Comparison of ENCODE assay signal across 10 cellular contexts in the genomic region with DNA sequence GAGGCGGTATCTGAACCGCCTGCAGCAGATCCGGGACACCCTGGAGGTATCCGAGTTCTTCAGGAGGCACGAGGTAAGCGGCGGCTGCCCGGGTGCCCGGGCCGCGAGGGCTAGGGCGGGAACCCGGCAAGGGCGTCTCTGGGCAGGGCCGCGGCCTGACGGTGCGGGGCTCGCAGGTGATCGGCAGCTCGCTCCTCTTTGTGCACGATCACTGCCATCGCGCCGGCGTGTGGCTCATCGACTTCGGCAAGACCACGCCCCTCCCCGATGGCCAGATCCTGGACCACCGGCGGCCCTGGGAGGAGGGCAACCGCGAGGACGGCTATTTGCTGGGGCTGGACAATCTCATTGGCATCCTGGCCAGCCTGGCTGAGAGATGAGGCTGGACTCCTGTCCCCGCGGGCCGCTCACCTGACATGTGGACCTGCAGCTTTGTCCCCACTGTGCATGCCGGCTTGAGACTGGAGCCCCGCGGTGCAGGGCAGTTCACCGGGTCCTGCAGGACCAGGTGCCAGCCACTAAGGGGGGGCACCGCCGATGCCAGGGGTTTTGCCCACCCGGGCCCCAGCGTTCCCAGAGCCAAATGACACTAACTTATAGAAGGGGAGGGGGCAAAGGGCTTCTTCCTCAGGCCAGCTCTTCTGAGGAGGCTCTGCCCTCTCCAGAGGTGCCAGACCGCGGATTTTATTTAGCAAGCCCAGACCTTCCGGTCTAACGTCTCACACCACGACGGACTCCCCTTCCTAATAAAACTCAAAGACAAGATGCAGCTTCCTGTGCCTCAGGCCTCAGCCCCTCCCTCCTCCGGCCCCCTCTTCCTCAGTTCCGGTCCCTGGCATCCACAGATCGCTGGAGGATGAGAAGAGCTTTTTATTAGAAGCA. TPM values are rescaled to one million over a fixed set of nuclear protein-coding genes. Genes with fewer than 3 reads are reported as not detected.
DNase-seq lines count a peak whose midpoint lies in the region; ATAC-seq and TF ChIP-seq lines count a peak whose summit lies in the region.
"Had no signal": no experiment of that assay in that cellular context is flagged by ENCODE, and none has a peak within 500 bp of the region (broad histone marks: within the 10 kb centered on the region; RNA-seq: fewer than 3 reads in every experiment).

No MANE protein-coding gene starts in this region.

- H3K27me3 Mint-ChIP-seq in memory B cell (peaks cover 13% of the 10 kb centered on the region), HFFc6 (ENCODE audit: insufficient read depth) (peaks cover 15% of the 10 kb centered on the region)

- H3K4me1 Mint-ChIP-seq in memory B cell (peaks cover 14% of the 10 kb centered on the region), HFFc6 (ENCODE audit: low read depth) (no peaks in the 10 kb centered on the region)

- H3K36me3 Mint-ChIP-seq in activated naive CD4-positive, alpha-beta T cell treated with anti-CD3 and anti-CD28 coated beads, Interleukin-2, amount 50 U/mL, for 72 hours: no peaks in the 10 kb centered on the region
- no peaks in the 10 kb centered on the region for H3K36me3 Mint-ChIP-seq in memory B cell
- H3K36me3 Mint-ChIP-seq in HFFc6 (ENCODE audit: low read depth): no peaks in the 10 kb centered on the region

- DNase-seq in stimulated activated CD4-positive, alpha-beta T cell treated with anti-CD3 and anti-CD28 coated beads, Interleukin-15, amount 100 ng/mL, for 24 hours: peak; percentile 28
- DNase-seq in stimulated activated CD4-positive, alpha-beta T cell treated with anti-CD3 and anti-CD28 coated beads, Interleukin-2, amount 100 ng/mL, for 48 hours: no peak
- no peak for DNase-seq in activated naive CD4-positive, alpha-beta T cell treated with anti-CD3 and anti-CD28 coated beads, Interleukin-2, amount 50 U/mL, for 72 hours (ENCODE audit: low spot score in 2 of 2)
- DNase-seq in memory B cell (ENCODE audit: low spot score in 2 of 2) (no peak), HFFc6 (no peak), hepatic stellate cell (ENCODE audit: low spot score) (no peak)
- no peak for DNase-seq in effector CD4-positive, alpha-beta T cell
- DNase-seq: NCI-H1417, SIG-M5 had no signal

- ATAC-seq in activated naive CD4-positive, alpha-beta T cell treated with anti-CD3 and anti-CD28 coated beads, Interleukin-2, amount 50 U/mL, for 72 hours: peak; percentile 16 to 21
- ATAC-seq in memory B cell (ENCODE audit: low read depth): peak; percentile 10
- no peak for ATAC-seq in HG03457 (IDR thresholded peaks at IDR 0.05; ENCODE audit: unreplicated experiment)

- H3K27ac Mint-ChIP-seq in activated naive CD4-positive, alpha-beta T cell treated with anti-CD3 and anti-CD28 coated beads, Interleukin-2, amount 50 U/mL, for 72 hours: no peak overlapping the region
- no peak overlapping the region for H3K27ac Mint-ChIP-seq in memory B cell
- H3K27ac Mint-ChIP-seq in HFFc6: no peak overlapping the region

- H3K9me3 Mint-ChIP-seq in activated naive CD4-positive, alpha-beta T cell treated with anti-CD3 and anti-CD28 coated beads, Interleukin-2, amount 50 U/mL, for 72 hours: no peaks in the 10 kb centered on the region
- no peaks in the 10 kb centered on the region for H3K9me3 Mint-ChIP-seq in memory B cell
- H3K9me3 Mint-ChIP-seq in HFFc6: no peaks in the 10 kb centered on the region

- no peak for TF ChIP-seq CTCF in HFFc6 (IDR thresholded peaks at IDR 0.05)

- H3K4me3 Mint-ChIP-seq in memory B cell (peak overlapping the region; percentile 81), HFFc6 (no peak overlapping the region)

RNA-seq across cellular contexts. Expression of a gene that starts 9.4 kb away (rescaled TPM):
- 1 to 10 TPM; 1.2 to 7.1 TPM for total RNA-seq in activated naive CD4-positive, alpha-beta T cell treated with anti-CD3 and anti-CD28 coated beads, Interleukin-2, amount 50 U/mL, for 72 hours
- total RNA-seq in HFFc6 (2021; fragmentation: NEBNext Ultra II Directional; extraction: Animal tissue kit (Norgen Biotek cat#: 25700)): 1 to 10 TPM; 1.2 to 2.4 (median 2.3) TPM

RNA-seq across cellular contexts. Expression of a gene that starts 10.6 kb away (rescaled TPM):
- total RNA-seq in activated naive CD4-positive, alpha-beta T cell treated with anti-CD3 and anti-CD28 coated beads, Interleukin-2, amount 50 U/mL, for 72 hours: under 1 TPM; 0.20 to 0.51 TPM
- total RNA-seq in HFFc6 (2021; fragmentation: NEBNext Ultra II Directional; extraction: Animal tissue kit (Norgen Biotek cat#: 25700)): 1 to 10 TPM in 4 of 6 experiments, under 1 TPM in 2; 0.19 to 1.8 (median 1.2) TPM

RNA-seq across cellular contexts. Expression of a gene that starts 41.0 kb away (rescaled TPM):
- total RNA-seq in activated naive CD4-positive, alpha-beta T cell treated with anti-CD3 and anti-CD28 coated beads, Interleukin-2, amount 50 U/mL, for 72 hours: 10 to 100 TPM; 47.8 to 66.3 TPM
- total RNA-seq in HFFc6 (2021; fragmentation: NEBNext Ultra II Directional; extraction: Animal tissue kit (Norgen Biotek cat#: 25700)): 10 to 100 TPM; 27.3 to 39.4 (median 32.2) TPM

RNA-seq across cellular contexts. Expression of a gene that starts 56.0 kb away (rescaled TPM):
- total RNA-seq in activated naive CD4-positive, alpha-beta T cell treated with anti-CD3 and anti-CD28 coated beads, Interleukin-2, amount 50 U/mL, for 72 hours: 1 to 10 TPM; 1.7 to 2.9 TPM
- 10 to 100 TPM; 16.6 to 27.6 (median 21.9) TPM for total RNA-seq in HFFc6 (2021; fragmentation: NEBNext Ultra II Directional; extraction: Animal tissue kit (Norgen Biotek cat#: 25700))
